In the genomic region with DNA sequence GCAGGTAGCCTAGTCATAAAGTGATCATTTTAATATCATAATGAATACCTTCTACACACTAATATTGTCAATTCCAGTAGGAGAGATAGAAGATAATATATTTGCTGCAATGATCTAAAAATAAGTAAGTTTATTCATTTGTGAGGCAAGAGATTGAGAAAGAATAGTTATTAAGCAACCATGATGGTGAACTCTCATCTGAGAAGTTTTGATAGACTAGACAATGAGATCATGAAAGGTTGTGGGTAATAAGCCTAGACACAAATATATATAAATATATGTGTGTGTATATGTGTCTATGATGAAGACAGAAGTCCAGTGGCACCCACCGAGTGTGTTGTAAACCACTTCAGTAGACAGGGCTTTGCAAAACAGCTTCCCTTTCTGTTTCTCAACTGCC, we compare ENCODE assay signal across 24 cellular contexts.
"Had no signal": no experiment of that assay in that cellular context is flagged by ENCODE, and none has a peak within 500 bp of the region (broad histone marks: within the 10 kb centered on the region; RNA-seq: fewer than 3 reads in every experiment).

No MANE protein-coding gene starts in this region.

- H3K4me1 ChIP-seq: SJSA1 had no signal

- DNase-seq: MG63, MV-4-11, NCI-H1048, NCI-H1105 treated with DMSO at 0.1 percent for 48 hours, NCI-H1417 treated with DMSO at 0.1 percent for 48 hours, NCI-H146, NCI-H1694 treated with DMSO at 0.1 percent for 48 hours, NCI-H1930, NCI-H2081, NCI-H2107, NCI-H226, NCI-H446, NCI-H510A, NCI-H524 treated with DMSO at 0.1 percent for 48 hours, NCI-H69, NCI-H774, Right ventricle myocardium superior, RPMI8226, SIG-M5 had no signal

- H3K4me2 ChIP-seq: KMS-11 had no signal

- H3K9me3 ChIP-seq: MG63, SJSA1 had no signal

- H3K36me3 ChIP-seq: MG63, SJSA1 had no signal

- H3K9ac ChIP-seq: KMS-11 had no signal

- H3K27me3 ChIP-seq: MG63, SJSA1 had no signal

- H3K4me3 ChIP-seq: K562, MG63, SJSA1, SK-N-MC had no signal

- H3K27ac ChIP-seq: HL-60, KMS-11, SJSA1, SK-N-MC had no signal
